Comparison of ENCODE assay signal across 1 cellular context in genomic region chr11:121534131-121535093, GRCh38.
TF ChIP-seq lines count a peak whose summit lies in the region.

No MANE protein-coding gene starts in this region.

TF ChIP-seq in H1, 55 proteins besides CTCF, POLR2A, EP300 and RAD21 (continued from another document):
- no peak for TF ChIP-seq CHD7 (IDR thresholded peaks at IDR 0.05; ENCODE audit: insufficient replicate concordance, low read length)
- no peak for TF ChIP-seq ASH2L (IDR thresholded peaks at IDR 0.05; ENCODE audit: low read length)
- no peak for TF ChIP-seq RXRA (IDR thresholded peaks at IDR 0.05; ENCODE audit: insufficient read depth, low read depth, low read length)
- TF ChIP-seq TCF12 (IDR thresholded peaks at IDR 0.05; ENCODE audit: low read depth, low read length), result no peak
- TF ChIP-seq SIRT6 (IDR thresholded peaks at IDR 0.05; ENCODE audit: low read length), result no peak
- TF ChIP-seq SIX5 (IDR thresholded peaks at IDR 0.05; ENCODE audit: low read depth, low read length), result no peak
- no peak for TF ChIP-seq GTF2F1 (IDR thresholded peaks at IDR 0.05; ENCODE audit: borderline replicate concordance, low read depth, low read length)
- TF ChIP-seq HDAC6 (IDR thresholded peaks at IDR 0.05; ENCODE audit: low read depth, low read length), result no peak
- TF ChIP-seq CHD1 (IDR thresholded peaks at IDR 0.05; ENCODE audit: low read depth, low read length), result no peak
TF ChIP-seq in H1: peak in this region for 0.
